Comparison of ENCODE assay signal across 9 cellular contexts in genomic region chr14:24774167-24774915, GRCh38.
"Had no signal": no experiment of that assay in that cellular context is flagged by ENCODE, and none has a peak within 500 bp of the region (broad histone marks: within the 10 kb centered on the region; RNA-seq: fewer than 3 reads in every experiment).

No MANE protein-coding gene starts in this region.

- DNase-seq: activated B cell treated with CpG ODN at 0.5 μM for 24 hours; activated CD4-positive, alpha-beta T cell treated with anti-CD3 and anti-CD28 coated beads, Interleukin-2, amount 10 ng/mL, durations not matched to agents 24 days and 14 days; activated naive CD4-positive, alpha-beta T cell; aorta; ovary; small intestine had no signal

- H3K27me3 ChIP-seq: ovary, tibial nerve had no signal

- H3K4me3 ChIP-seq: ovary, SK-N-MC, tibial nerve had no signal

- H3K27ac ChIP-seq: ovary, SK-N-MC, tibial nerve had no signal

- H3K9me3 ChIP-seq: ovary had no signal

- H3K4me1 ChIP-seq: tibial nerve had no signal

- H3K36me3 ChIP-seq: ovary, tibial nerve had no signal

- ATAC-seq: stimulated activated memory B cell treated with anti-CD40 and anti-IgM and Interleukin-4, amounts not matched to agents 10 μg/mL and 1 μg/mL and 100 μg/mL, for 72 hours had no signal
